ENCODE assay signal across 19 cellular contexts in the genomic region with DNA sequence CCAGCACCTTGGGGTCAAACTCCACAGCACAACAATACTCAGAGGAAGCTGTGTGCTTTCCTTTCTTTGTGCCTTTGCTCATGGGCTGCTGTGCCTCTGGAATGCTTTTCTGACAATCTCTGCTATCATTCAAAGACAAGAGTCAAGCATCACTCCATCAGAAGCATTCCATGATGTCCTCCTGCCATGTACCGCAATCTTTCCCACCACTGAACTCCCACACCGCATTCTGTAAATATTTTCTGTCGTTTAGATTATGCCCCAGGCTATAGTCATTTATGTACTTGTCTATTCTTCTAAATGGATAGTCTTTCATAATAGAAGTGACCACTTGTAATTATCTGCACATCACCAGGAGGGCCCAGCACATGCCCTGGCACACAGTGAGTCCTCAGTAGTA.
"Had no signal": no experiment of that assay in that cellular context is flagged by ENCODE, and none has a peak within 500 bp of the region (broad histone marks: within the 10 kb centered on the region; RNA-seq: fewer than 3 reads in every experiment).

No MANE protein-coding gene starts in this region.

- H3K36me3 ChIP-seq: heart left ventricle, neutrophil, tibial nerve had no signal

- H3K4me3 ChIP-seq: coronary artery, heart left ventricle, testis, tibial nerve had no signal

- H3K4me3 Mint-ChIP-seq: endodermal cell; naive B cell; nephron; stimulated activated naive B cell treated with anti-CD40 and anti-IgM and Interleukin-4, amounts not matched to agents 10 μg/mL and 1 μg/mL and 100 μg/mL, for 72 hours; stimulated activated naive CD8-positive, alpha-beta T cell treated with anti-CD3 and anti-CD28 coated beads, Interleukin-15, amount 100 ng/mL, for 72 hours had no signal

- H3K4me1 ChIP-seq: testis, tibial nerve had no signal

- H3K27me3 ChIP-seq: heart left ventricle, neutrophil, testis, tibial nerve had no signal

- FAIRE-seq: endothelial cell of umbilical vein, frontal cortex had no signal

- DNase-seq: effector CD4-positive, alpha-beta T cell; endodermal cell; heart left ventricle; hippocampal formation; kidney glomerular epithelial cell; mesendoderm; naive B cell; stimulated activated CD4-positive, alpha-beta T cell treated with anti-CD3 and anti-CD28 coated beads, Interleukin-2, amount 100 ng/mL, for 24 hours; stimulated activated CD4-positive, alpha-beta T cell treated with anti-CD3 and anti-CD28 coated beads, Interleukin-4, amount 100 ng/mL, for 4 hours; stimulated activated naive B cell treated with anti-CD40 and anti-IgM and Interleukin-4, amounts not matched to agents 10 μg/mL and 1 μg/mL and 100 μg/mL, for 72 hours; stimulated activated naive CD8-positive, alpha-beta T cell treated with anti-CD3 and anti-CD28 coated beads, Interleukin-15, amount 100 ng/mL, for 72 hours; testis had no signal

- H3K36me3 Mint-ChIP-seq: naive B cell; stimulated activated naive B cell treated with anti-CD40 and anti-IgM and Interleukin-4, amounts not matched to agents 10 μg/mL and 1 μg/mL and 100 μg/mL, for 72 hours had no signal

- H3K9me3 ChIP-seq: heart left ventricle, neutrophil, testis, tibial nerve had no signal

- ATAC-seq: heart left ventricle; sciatic nerve; stimulated activated naive B cell treated with anti-CD40 and anti-IgM and Interleukin-4, amounts not matched to agents 10 μg/mL and 1 μg/mL and 100 μg/mL, for 72 hours; stimulated activated naive CD8-positive, alpha-beta T cell treated with anti-CD3 and anti-CD28 coated beads, Interleukin-15, amount 100 ng/mL, for 72 hours had no signal

- H3K9me3 Mint-ChIP-seq: endodermal cell; naive B cell; nephron; stimulated activated naive CD8-positive, alpha-beta T cell treated with anti-CD3 and anti-CD28 coated beads, Interleukin-15, amount 100 ng/mL, for 72 hours had no signal

- H3K27ac ChIP-seq: coronary artery, heart left ventricle, neutrophil, testis, tibial nerve had no signal

- H3K27ac Mint-ChIP-seq: endodermal cell; naive B cell; nephron; stimulated activated naive B cell treated with anti-CD40 and anti-IgM and Interleukin-4, amounts not matched to agents 10 μg/mL and 1 μg/mL and 100 μg/mL, for 72 hours; stimulated activated naive CD8-positive, alpha-beta T cell treated with anti-CD3 and anti-CD28 coated beads, Interleukin-15, amount 100 ng/mL, for 72 hours had no signal

- H3K4me1 Mint-ChIP-seq: stimulated activated naive CD8-positive, alpha-beta T cell treated with anti-CD3 and anti-CD28 coated beads, Interleukin-15, amount 100 ng/mL, for 72 hours had no signal
